Comparison of ENCODE assay signal across 29 cellular contexts in the genomic region with DNA sequence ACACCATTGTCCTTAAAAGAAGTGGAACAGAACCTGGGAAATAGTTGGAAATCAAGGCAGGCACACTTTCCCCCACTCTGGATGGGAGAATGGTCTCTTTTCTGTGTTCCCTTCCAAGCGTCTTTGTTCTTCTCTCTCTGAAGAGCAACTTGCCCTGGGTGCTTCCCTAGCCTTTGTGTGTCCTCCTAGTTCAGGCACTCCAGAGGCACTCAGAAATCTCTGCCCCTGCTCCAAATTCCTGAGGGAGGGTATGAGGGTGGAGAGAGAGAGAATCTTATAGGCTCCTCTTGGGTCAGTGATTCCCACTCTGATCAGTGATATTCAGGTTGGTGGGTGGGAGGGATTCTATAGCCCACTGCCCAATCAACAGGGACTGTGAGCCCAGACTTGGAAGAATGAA. TPM values are rescaled to one million over a fixed set of nuclear protein-coding genes. Genes with fewer than 3 reads are reported as not detected.
"Had no signal": no experiment of that assay in that cellular context is flagged by ENCODE, and none has a peak within 500 bp of the region (broad histone marks: within the 10 kb centered on the region; RNA-seq: fewer than 3 reads in every experiment).

No MANE protein-coding gene starts in this region.

- DNase-seq: activated CD4-positive, alpha-beta memory T cell treated with anti-CD3 and anti-CD28 coated beads, Interleukin-2, amount 10 ng/mL, durations not matched to agents 7 days and 5 days; activated CD4-positive, alpha-beta T cell treated with anti-CD3 and anti-CD28 coated beads for 1 hour; activated CD4-positive, alpha-beta T cell treated with anti-CD3 and anti-CD28 coated beads for 4 hours; activated CD4-positive, alpha-beta T cell treated with anti-CD3 and anti-CD28 coated beads, Interleukin-2, amount 10 ng/mL, durations not matched to agents 7 days and 5 days; activated CD4-positive, alpha-beta T cell treated with anti-CD3 and anti-CD28 coated beads, Interleukin-2, amount 50 U/mL, for 4 hours; activated CD8-positive, alpha-beta memory T cell treated with anti-CD3 and anti-CD28 coated beads, Interleukin-2, amount 50 U/mL, for 48 hours; activated gamma-delta T cell; activated naive CD4-positive, alpha-beta T cell; activated naive CD4-positive, alpha-beta T cell treated with anti-CD3 and anti-CD28 coated beads, Interleukin-2, amount 10 ng/mL, durations not matched to agents 7 days and 5 days; activated naive CD8-positive, alpha-beta T cell treated with anti-CD3 and anti-CD28 coated beads, Interleukin-2, amount 10 ng/mL, durations not matched to agents 7 days and 5 days; activated T-cell treated with anti-CD3 and anti-CD28 coated beads for 4 hours; activated T-cell treated with anti-CD3 and anti-CD28 coated beads, Interleukin-2, amount 50 U/mL, for 24 hours; activated T-cell treated with anti-CD3 and anti-CD28 coated beads, Interleukin-2, amount 50 U/mL, for 72 hours; amniotic stem cell; anterior cingulate cortex; brain microvascular endothelial cell; dorsolateral prefrontal cortex; effector memory CD4-positive, alpha-beta T cell; erythroblast; foreskin keratinocyte; gastrocnemius medialis; glutamatergic neuron; T-helper 2 cell had no signal

- H3K9me3 ChIP-seq: esophagus muscularis mucosa, gastrocnemius medialis had no signal

- ATAC-seq: activated naive CD4-positive, alpha-beta T cell treated with anti-CD3 and anti-CD28 coated beads, Interleukin-2, amount 50 U/mL, for 72 hours; activated T-cell treated with anti-CD3 and anti-CD28 coated beads, Interleukin-2, amount 50 U/mL, for 72 hours; foreskin keratinocyte; gastrocnemius medialis had no signal

- H3K4me3 ChIP-seq: coronary artery, dorsolateral prefrontal cortex, esophagus muscularis mucosa, gastrocnemius medialis had no signal

- H3K4me1 Mint-ChIP-seq: activated CD4-positive, alpha-beta T cell treated with anti-CD3 and anti-CD28 coated beads, Interleukin-2, amount 10 ng/mL, durations not matched to agents 7 days and 5 days; activated naive CD4-positive, alpha-beta T cell treated with anti-CD3 and anti-CD28 coated beads, Interleukin-2, amount 10 ng/mL, durations not matched to agents 7 days and 5 days; activated naive CD8-positive, alpha-beta T cell treated with anti-CD3 and anti-CD28 coated beads, Interleukin-2, amount 10 ng/mL, durations not matched to agents 7 days and 5 days; central memory CD8-positive, alpha-beta T cell had no signal

- H3K27me3 ChIP-seq: brain microvascular endothelial cell had no signal

- H3K9me3 Mint-ChIP-seq: activated CD4-positive, alpha-beta memory T cell treated with anti-CD3 and anti-CD28 coated beads, Interleukin-2, amount 10 ng/mL, durations not matched to agents 7 days and 5 days; activated CD4-positive, alpha-beta T cell treated with anti-CD3 and anti-CD28 coated beads, Interleukin-2, amount 10 ng/mL, durations not matched to agents 7 days and 5 days; activated naive CD4-positive, alpha-beta T cell treated with anti-CD3 and anti-CD28 coated beads, Interleukin-2, amount 10 ng/mL, durations not matched to agents 7 days and 5 days; activated naive CD4-positive, alpha-beta T cell treated with anti-CD3 and anti-CD28 coated beads, Interleukin-2, amount 50 U/mL, for 72 hours; activated naive CD8-positive, alpha-beta T cell treated with anti-CD3 and anti-CD28 coated beads, Interleukin-2, amount 10 ng/mL, durations not matched to agents 7 days and 5 days; activated T-cell treated with anti-CD3 and anti-CD28 coated beads, Interleukin-2, amount 50 U/mL, for 24 hours; activated T-cell treated with anti-CD3 and anti-CD28 coated beads, Interleukin-2, amount 50 U/mL, for 72 hours; central memory CD8-positive, alpha-beta T cell; dendritic cell treated with granulocyte-macrophage colony-stimulating factor and Interleukin-4, amounts not matched to agents 40 ng/mL and 50 ng/mL, for 4 days had no signal

- H3K36me3 Mint-ChIP-seq: activated naive CD4-positive, alpha-beta T cell treated with anti-CD3 and anti-CD28 coated beads, Interleukin-2, amount 10 ng/mL, durations not matched to agents 7 days and 5 days; activated naive CD8-positive, alpha-beta T cell treated with anti-CD3 and anti-CD28 coated beads, Interleukin-2, amount 10 ng/mL, durations not matched to agents 7 days and 5 days had no signal

- H3K4me3 Mint-ChIP-seq: activated CD4-positive, alpha-beta memory T cell treated with anti-CD3 and anti-CD28 coated beads, Interleukin-2, amount 10 ng/mL, durations not matched to agents 7 days and 5 days; activated CD4-positive, alpha-beta T cell treated with anti-CD3 and anti-CD28 coated beads, Interleukin-2, amount 10 ng/mL, durations not matched to agents 7 days and 5 days; activated naive CD4-positive, alpha-beta T cell treated with anti-CD3 and anti-CD28 coated beads, Interleukin-2, amount 10 ng/mL, durations not matched to agents 7 days and 5 days; activated naive CD8-positive, alpha-beta T cell treated with anti-CD3 and anti-CD28 coated beads, Interleukin-2, amount 10 ng/mL, durations not matched to agents 7 days and 5 days; activated T-cell treated with anti-CD3 and anti-CD28 coated beads, Interleukin-2, amount 50 U/mL, for 24 hours; activated T-cell treated with anti-CD3 and anti-CD28 coated beads, Interleukin-2, amount 50 U/mL, for 72 hours; central memory CD8-positive, alpha-beta T cell; dendritic cell treated with granulocyte-macrophage colony-stimulating factor and Interleukin-4, amounts not matched to agents 40 ng/mL and 50 ng/mL, for 4 days had no signal

- H3K27ac Mint-ChIP-seq: activated CD4-positive, alpha-beta memory T cell treated with anti-CD3 and anti-CD28 coated beads, Interleukin-2, amount 10 ng/mL, durations not matched to agents 7 days and 5 days; activated CD4-positive, alpha-beta T cell treated with anti-CD3 and anti-CD28 coated beads, Interleukin-2, amount 10 ng/mL, durations not matched to agents 7 days and 5 days; activated naive CD4-positive, alpha-beta T cell treated with anti-CD3 and anti-CD28 coated beads, Interleukin-2, amount 10 ng/mL, durations not matched to agents 7 days and 5 days; activated naive CD4-positive, alpha-beta T cell treated with anti-CD3 and anti-CD28 coated beads, Interleukin-2, amount 50 U/mL, for 72 hours; activated naive CD8-positive, alpha-beta T cell treated with anti-CD3 and anti-CD28 coated beads, Interleukin-2, amount 10 ng/mL, durations not matched to agents 7 days and 5 days; activated T-cell treated with anti-CD3 and anti-CD28 coated beads, Interleukin-2, amount 50 U/mL, for 24 hours; activated T-cell treated with anti-CD3 and anti-CD28 coated beads, Interleukin-2, amount 50 U/mL, for 72 hours; dendritic cell treated with granulocyte-macrophage colony-stimulating factor and Interleukin-4, amounts not matched to agents 40 ng/mL and 50 ng/mL, for 4 days had no signal

- H3K36me3 ChIP-seq: brain microvascular endothelial cell, esophagus muscularis mucosa, gastrocnemius medialis had no signal

- H3K27ac ChIP-seq: brain microvascular endothelial cell, coronary artery, dorsolateral prefrontal cortex, esophagus muscularis mucosa, foreskin keratinocyte, gastrocnemius medialis had no signal

- H3K4me1 ChIP-seq: foreskin keratinocyte had no signal

RNA-seq across cellular contexts. Expression of a gene that starts 8.8 kb away (rescaled TPM):
- total RNA-seq: activated CD4-positive, alpha-beta memory T cell treated with anti-CD3 and anti-CD28 coated beads, Interleukin-2, amount 10 ng/mL, durations not matched to agents 7 days and 5 days; activated CD4-positive, alpha-beta T cell treated with anti-CD3 and anti-CD28 coated beads, Interleukin-2, amount 10 ng/mL, durations not matched to agents 7 days and 5 days; activated naive CD4-positive, alpha-beta T cell treated with anti-CD3 and anti-CD28 coated beads, Interleukin-2, amount 50 U/mL, for 72 hours; activated naive CD8-positive, alpha-beta T cell treated with anti-CD3 and anti-CD28 coated beads, Interleukin-2, amount 10 ng/mL, durations not matched to agents 7 days and 5 days; foreskin keratinocyte; T-helper 1 cell treated with Interleukin-12 subunit alpha and Interleukin-12 subunit beta and Interleukin-4 antibody, amounts not matched to agents 30 ng/mL and 1 ng/mL, for 36 hours had no signal
- polyA plus RNA-seq: foreskin keratinocyte had no signal
